Comparison of ENCODE assay signal across 9 cellular contexts in the genomic region with DNA sequence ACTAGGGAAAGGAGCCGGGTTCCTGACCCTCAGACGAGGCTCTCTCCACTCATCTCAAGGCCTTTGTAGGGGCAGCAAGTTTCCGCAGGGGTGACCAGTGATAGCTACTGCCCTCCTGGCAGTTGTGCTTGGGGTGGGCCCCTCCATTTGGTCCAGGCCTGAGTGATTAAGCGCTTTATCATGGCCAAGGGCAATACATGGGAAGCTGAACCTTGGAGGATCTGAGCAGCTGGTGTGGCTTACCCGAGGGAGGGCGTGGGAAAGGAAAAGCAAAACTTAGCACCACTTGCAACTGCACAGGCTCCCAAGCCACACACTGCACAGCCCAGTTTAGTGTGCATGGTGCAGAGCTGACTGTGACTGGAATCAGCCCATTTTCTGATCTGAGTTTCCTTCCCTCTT. TPM values are rescaled to one million over a fixed set of nuclear protein-coding genes. Genes with fewer than 3 reads are reported as not detected.
DNase-seq lines count a peak whose midpoint lies in the region; ATAC-seq and TF ChIP-seq lines count a peak whose summit lies in the region.
"Had no signal": no experiment of that assay in that cellular context is flagged by ENCODE, and none has a peak within 500 bp of the region (broad histone marks: within the 10 kb centered on the region; RNA-seq: fewer than 3 reads in every experiment).

No MANE protein-coding gene starts in this region.

- H3K4me3 Mint-ChIP-seq in glutamatergic neuron (ENCODE audit: unreplicated experiment): no peak overlapping the region

- no peak overlapping the region for H2AK5ac ChIP-seq in IMR-90 (ENCODE audit: low read depth, low read length)

- POLR2A ChIA-PET in IMR-90 (lab: Charles Lee; ENCODE audit: unreplicated experiment): no interaction called here

- H3K4me3 ChIP-seq in IMR-90 (ENCODE audit: insufficient read depth, low read depth, low read length) (no peak overlapping the region), fibroblast of mammary gland (ENCODE audit: control insufficient read depth, low read depth, low read length) (no peak overlapping the region)

- dilution Hi-C loops in IMR-90 (cut with HindIII; ENCODE audit: low sequenced_read_pairs, unreplicated experiment): no loop called here

- H3K23ac ChIP-seq in IMR-90 (ENCODE audit: low read depth, low read length): 0 out of 2 replicates have a peak overlapping the region, but pooled peaks have one; percentile 23

- TF ChIP-seq CTCF in IMR-90 (conservative IDR thresholded peaks at IDR 0.05; ENCODE audit: low read depth, low read length) (no peak), fibroblast of mammary gland (conservative IDR thresholded peaks at IDR 0.05; ENCODE audit: control insufficient read depth, insufficient read depth, low read depth, low read length) (no peak), glutamatergic neuron (IDR thresholded peaks at IDR 0.05; ENCODE audit: partially characterized antibody, unreplicated experiment) (no peak)

- peaks cover 13% of the 10 kb centered on the region for H3K4me1 ChIP-seq in IMR-90 (ENCODE audit: control insufficient read depth, insufficient read depth, low read length)

- peak; percentile 36 for ATAC-seq in GM21423 (IDR thresholded peaks at IDR 0.05; ENCODE audit: unreplicated experiment)
- 0 out of 2 replicates have a peak, but pooled peaks have one; percentile 12 for ATAC-seq in IMR-90 (ENCODE audit: low read depth)

- no peak for TF ChIP-seq POLR2A in IMR-90 (IDR thresholded peaks at IDR 0.05; ENCODE audit: low read depth, low read length)

- H3K4me1 Mint-ChIP-seq in glutamatergic neuron (ENCODE audit: low read depth, unreplicated experiment): peaks cover 22% of the 10 kb centered on the region

- no peaks in the 10 kb centered on the region for H3K27me3 ChIP-seq in IMR-90 (ENCODE audit: control insufficient read depth, insufficient read depth, low read length)

- no peak overlapping the region for H2BK15ac ChIP-seq in IMR-90 (ENCODE audit: low read depth, low read length)

- no peak overlapping the region for H2BK120ac ChIP-seq in IMR-90 (ENCODE audit: low read depth, low read length)

- peaks cover 8% of the 10 kb centered on the region; the same call in 1 of the 2 replicates for H3K36me3 ChIP-seq in IMR-90 (ENCODE audit: control insufficient read depth, insufficient read depth, low read length)

- no peak overlapping the region for H3K4ac ChIP-seq in IMR-90 (ENCODE audit: low read depth, low read length)

- no peaks in the 10 kb centered on the region for H3K9me3 Mint-ChIP-seq in glutamatergic neuron (ENCODE audit: unreplicated experiment)

- no peak overlapping the region for H3K27ac Mint-ChIP-seq in glutamatergic neuron (ENCODE audit: unreplicated experiment)

- peaks cover 6% of the 10 kb centered on the region for H4K20me1 ChIP-seq in IMR-90 (ENCODE audit: insufficient read depth, low read length)

- WGBS in IMR-90 (ENCODE audit: extremely low coverage in 2 of 2, insufficient read length in 1 of 2), 2 experiments: 90% methylated on average over 2 of the region's 6 CpGs; no CpG with 5 or more reads in 1 of the 2 experiments

- BruUV-seq in IMR-90 (replicated peaks; lab: Mats Ljungman, UMichigan): no TSS peak

- H2AFZ ChIP-seq in IMR-90 (replicated peaks; ENCODE audit: low read length, poor library complexity): no peak overlapping the region

- DNase-seq in DMS 273 treated with DMSO at 0.1 percent for 48 hours (lab: John Stamatoyannopoulos, UW) (peak; percentile 26), IMR-90 (peak; percentile 84), fibroblast of mammary gland (ENCODE audit: low read depth) (peak; percentile 80), dedifferentiated amniotic fluid mesenchymal stem cell (ENCODE audit: extremely low spot score) (no peak), NK-92 (lab: John Stamatoyannopoulos, UW; ENCODE audit: unreplicated experiment) (no peak), glutamatergic neuron (no peak), SK-N-DZ (ENCODE audit: low spot score) (no peak)
- DNase-seq: stimulated activated CD4-positive, alpha-beta T cell treated with anti-CD3 and anti-CD28 coated beads, Interleukin-15, amount 100 ng/mL, for 24 hours had no signal

- no peaks in the 10 kb centered on the region for H3K9me3 ChIP-seq in IMR-90 (ENCODE audit: control insufficient read depth, insufficient read depth, low read length)

- H2BK5ac ChIP-seq in IMR-90 (ENCODE audit: low read depth, low read length, poor library complexity, severe bottlenecking): no peak overlapping the region

- H3K4me2 ChIP-seq in IMR-90 (ENCODE audit: low read depth, low read length): no peak overlapping the region

- H3K56ac ChIP-seq in IMR-90 (ENCODE audit: extremely low read depth, insufficient read depth, low read length): no peak overlapping the region

- H3K27me3 Mint-ChIP-seq in glutamatergic neuron (ENCODE audit: unreplicated experiment): peaks cover 1% of the 10 kb centered on the region

- CTCF ChIA-PET in IMR-90 (lab: Yijun Ruan, JAX): interaction anchor here (0.5 kb wide), 1 partner anchor 19 kb away, joined by 3 read pairs; no protein-coding TSS in a partner anchor

- no peak overlapping the region for H4K8ac ChIP-seq in IMR-90 (ENCODE audit: low read depth in 2 of 2, low read length in 2 of 2)

- H4K91ac ChIP-seq in IMR-90 (ENCODE audit: insufficient read depth, low read depth, low read length): no peak overlapping the region

- no peak overlapping the region for H4K5ac ChIP-seq in IMR-90 (ENCODE audit: low read depth, low read length)

- no peak overlapping the region for H3K9ac ChIP-seq in IMR-90 (ENCODE audit: low read depth, low read length)

- no peak for TF ChIP-seq RAD21 in IMR-90 (IDR thresholded peaks at IDR 0.05; ENCODE audit: low read length)

- H3K18ac ChIP-seq in IMR-90 (ENCODE audit: low read depth, low read length): no peak overlapping the region

- no peak overlapping the region for H2BK20ac ChIP-seq in IMR-90 (ENCODE audit: low read depth, low read length)

- no peaks in the 10 kb centered on the region for H3K36me3 Mint-ChIP-seq in glutamatergic neuron (ENCODE audit: unreplicated experiment)

- intact Hi-C loops in IMR-90 (cut with micrococcal nuclease): no loop called here

- H3K14ac ChIP-seq in IMR-90 (replicated peaks; ENCODE audit: low read depth, low read length): peak overlapping the region; percentile 28; the same call in 1 of the 2 replicates

- in situ Hi-C loops in IMR-90 (cut with MboI; ENCODE audit: low sequenced_read_pairs): no loop called here

- H3K27ac ChIP-seq in IMR-90 (ENCODE audit: insufficient read depth, low read length): no peak overlapping the region

- peaks cover 30% of the 10 kb centered on the region for H3K9me1 ChIP-seq in IMR-90 (ENCODE audit: insufficient read depth, low read length)

- peaks cover 44 to 83% of the 10 kb centered on the region in 2 experiments for H3K79me1 ChIP-seq in IMR-90 (ENCODE audit: low read depth in 1 of 2, low read length in 2 of 2)

- H2AK9ac ChIP-seq in IMR-90 (replicated peaks; ENCODE audit: low read depth, low read length, poor library complexity): no peak overlapping the region

TF ChIP-seq in IMR-90, 13 proteins besides CTCF, POLR2A, EP300 and RAD21:
- TF ChIP-seq, protein P1, sequence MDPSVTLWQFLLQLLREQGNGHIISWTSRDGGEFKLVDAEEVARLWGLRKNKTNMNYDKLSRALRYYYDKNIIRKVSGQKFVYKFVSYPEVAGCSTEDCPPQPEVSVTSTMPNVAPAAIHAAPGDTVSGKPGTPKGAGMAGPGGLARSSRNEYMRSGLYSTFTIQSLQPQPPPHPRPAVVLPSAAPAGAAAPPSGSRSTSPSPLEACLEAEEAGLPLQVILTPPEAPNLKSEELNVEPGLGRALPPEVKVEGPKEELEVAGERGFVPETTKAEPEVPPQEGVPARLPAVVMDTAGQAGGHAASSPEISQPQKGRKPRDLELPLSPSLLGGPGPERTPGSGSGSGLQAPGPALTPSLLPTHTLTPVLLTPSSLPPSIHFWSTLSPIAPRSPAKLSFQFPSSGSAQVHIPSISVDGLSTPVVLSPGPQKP (IDR thresholded peaks at IDR 0.05; ENCODE audit: borderline replicate concordance, low read depth, low read length): no peak
- TF ChIP-seq RFX5 (IDR thresholded peaks at IDR 0.05; ENCODE audit: low read depth, low read length) (no peak), SMC3 (IDR thresholded peaks at IDR 0.05; ENCODE audit: low read depth, low read length) (no peak), MAZ (IDR thresholded peaks at IDR 0.05; ENCODE audit: borderline replicate concordance, low read depth, low read length) (no peak), NFE2L2 (IDR thresholded peaks at IDR 0.05; ENCODE audit: low read depth, low read length) (no peak), MXI1 (IDR thresholded peaks at IDR 0.05; ENCODE audit: borderline replicate concordance, low read depth, low read length) (no peak), FOS (IDR thresholded peaks at IDR 0.05; ENCODE audit: low read depth, low read length) (no peak), MAFK (IDR thresholded peaks at IDR 0.05; ENCODE audit: low read depth, low read length) (no peak), BHLHE40 (IDR thresholded peaks at IDR 0.05; ENCODE audit: low read depth, low read length) (no peak), RCOR1 (IDR thresholded peaks at IDR 0.05; ENCODE audit: insufficient replicate concordance, low read length) (no peak), CEBPB (IDR thresholded peaks at IDR 0.05; ENCODE audit: low read depth, low read length) (no peak), CHD1 (IDR thresholded peaks at IDR 0.05; ENCODE audit: low read depth, low read length) (no peak)
- TF ChIP-seq, protein P2, sequence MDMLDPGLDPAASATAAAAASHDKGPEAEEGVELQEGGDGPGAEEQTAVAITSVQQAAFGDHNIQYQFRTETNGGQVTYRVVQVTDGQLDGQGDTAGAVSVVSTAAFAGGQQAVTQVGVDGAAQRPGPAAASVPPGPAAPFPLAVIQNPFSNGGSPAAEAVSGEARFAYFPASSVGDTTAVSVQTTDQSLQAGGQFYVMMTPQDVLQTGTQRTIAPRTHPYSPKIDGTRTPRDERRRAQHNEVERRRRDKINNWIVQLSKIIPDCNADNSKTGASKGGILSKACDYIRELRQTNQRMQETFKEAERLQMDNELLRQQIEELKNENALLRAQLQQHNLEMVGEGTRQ (IDR thresholded peaks at IDR 0.05; ENCODE audit: low read depth, low read length): no peak

RNA-seq across cellular contexts. Expression of a gene that starts 47.8 kb away (rescaled TPM):
- total RNA-seq in IMR-90 (2012; rRNA removed) (10.9 and 16.7 TPM in 2 replicates), glutamatergic neuron (ENCODE audit: unreplicated experiment) (143 TPM)
- polyA plus RNA-seq in IMR-90 (2012; rRNA removed): 114 and 129 TPM in 2 replicates
- polyA plus RNA-seq in IMR-90 (2012; cell fraction: cytosol; rRNA removed): 128 and 171 TPM in 2 replicates
- polyA plus RNA-seq in IMR-90 (2012; cell fraction: nucleus; rRNA removed; ENCODE audit: low replicate concordance): 210 and 388 TPM in 2 replicates
- 21.2 and 29.5 TPM in 2 replicates for polyA plus RNA-seq in SK-N-DZ (2014; cell fraction: cytosol; rRNA removed)
- 57.2 and 60.1 TPM in 2 replicates for polyA plus RNA-seq in SK-N-DZ (2014; cell fraction: nucleus; rRNA removed)

Comparison
In these comparisons a context has a peak if more than half of its experiments do, and no peak if none do; other contexts are left out.
1. DNase-seq: peak in DMS 273 treated with DMSO at 0.1 percent for 48 hours (single experiment), IMR-90 (single experiment) and fibroblast of mammary gland (single experiment); none in dedifferentiated amniotic fluid mesenchymal stem cell (single experiment), NK-92 (single experiment), glutamatergic neuron (single experiment) and SK-N-DZ (single experiment).